Comparison of ENCODE assay signal across 8 cellular contexts in genomic region chr1:19704247-19705113, GRCh38. TPM values are rescaled to one million over a fixed set of nuclear protein-coding genes. Genes with fewer than 3 reads are reported as not detected.
DNase-seq lines count a peak whose midpoint lies in the region; ATAC-seq and TF ChIP-seq lines count a peak whose summit lies in the region.

No MANE protein-coding gene starts in this region.

- H3K27me3 Mint-ChIP-seq in activated T-helper 2 cell treated with anti-CD3 and anti-CD28 coated beads, Interferon-gamma antibody, Interleukin-2, Interleukin-4, amounts not matched to agents 10 μg/mL and 5 μg/mL and 100 μg/mL, durations not matched to agents 14 hours and 24 hours and 36 hours (ENCODE audit: low read depth), result no peaks in the 10 kb centered on the region

- TF ChIP-seq RAD21 in HCT116 (IDR thresholded peaks at IDR 0.05; ENCODE audit: low read depth), result peak; percentile 61

- intact Hi-C loops in HCT116 (cut with micrococcal nuclease), result loop anchor here (5.0 kb wide), 1 partner anchor 42 kb away; the partner anchor contains the start of gene HTR6
- intact Hi-C loops in PC-3 (cut with micrococcal nuclease), result loop anchor here (1.0 kb wide), 1 partner anchor 43 kb away; no protein-coding TSS in a partner anchor
- intact Hi-C loops in activated T-helper 2 cell treated with anti-CD3 and anti-CD28 coated beads, Interferon-gamma antibody, Interleukin-2, Interleukin-4, amounts not matched to agents 10 μg/mL and 5 μg/mL and 100 μg/mL, durations not matched to agents 14 hours and 24 hours and 36 hours (cut with micrococcal nuclease), result loop anchor here (1.0 kb wide), 1 partner anchor 44 kb away; no protein-coding TSS in a partner anchor

- RAD21 ChIA-PET in HCT116 (lab: Charles Lee; ENCODE audit: low non-redundant PET in 1 of 2, low total read pairs in 2 of 2, uncharacterized antibody in 2 of 2, unreplicated experiment in 2 of 2), result interaction anchor here (0.8 to 1.7 kb wide), 2 partner anchors 42 kb away, joined by 3 to 8 read pairs; no protein-coding TSS in a partner anchor

- H4K20me1 ChIP-seq in HCT116 (ENCODE audit: insufficient read depth) (no peaks in the 10 kb centered on the region), PC-3 (ENCODE audit: low read length) (no peaks in the 10 kb centered on the region)

- H4K8ac ChIP-seq in neuronal stem cell (ENCODE audit: low read depth, low read length), result no peak overlapping the region

- H3K4me2 ChIP-seq in HCT116 (ENCODE audit: low read length) (no peak overlapping the region), PC-3 (ENCODE audit: low read length) (no peak overlapping the region), neuronal stem cell (ENCODE audit: insufficient read depth, low read length, poor library complexity, severe bottlenecking) (no peak overlapping the region)

- no peak overlapping the region for H3K4me3 ChIP-seq in HCT116 (replicated peaks in 1 of 2; ENCODE audit: low read depth in 1 of 2, low read length in 2 of 2)
- H3K4me3 ChIP-seq in PC-3 (ENCODE audit: low read length), result no peak overlapping the region
- H3K4me3 ChIP-seq in foreskin fibroblast (ENCODE audit: low read depth in 1 of 2, low read length in 2 of 2), result no peak overlapping the region
- peak overlapping the region in 1 of 2 donors; percentile 54 for H3K4me3 ChIP-seq in neuronal stem cell (ENCODE audit: low read length in 2 of 2)
- H3K4me3 ChIP-seq in thoracic aorta, result no peak overlapping the region

- H2BK12ac ChIP-seq in neuronal stem cell (ENCODE audit: low read length), result no peak overlapping the region

- POLR2A ChIA-PET in HCT116 (lab: Charles Lee) (no interaction called here), PC-3 (lab: Charles Lee; ENCODE audit: unreplicated experiment) (interaction anchor here (0.8 kb wide), 1 partner anchor 53 kb away, joined by 3 read pairs; no protein-coding TSS in a partner anchor)

- H2AFZ ChIP-seq in HCT116 (ENCODE audit: low read depth, low read length, poor library complexity, severe bottlenecking) (no peak overlapping the region), PC-3 (ENCODE audit: low read length) (peak overlapping the region; percentile 4; the same call in 1 of the 2 replicates), neuronal stem cell (ENCODE audit: low read length) (peak overlapping the region; percentile 59)

- no peak overlapping the region for H2BK15ac ChIP-seq in neuronal stem cell (ENCODE audit: low read length)

- no peak overlapping the region for H3K23ac ChIP-seq in neuronal stem cell (ENCODE audit: low read depth, low read length, poor library complexity)

- no peak overlapping the region for H3K27ac Mint-ChIP-seq in activated T-helper 2 cell treated with anti-CD3 and anti-CD28 coated beads, Interferon-gamma antibody, Interleukin-2, Interleukin-4, amounts not matched to agents 10 μg/mL and 5 μg/mL and 100 μg/mL, durations not matched to agents 14 hours and 24 hours and 36 hours

- H3K4me1 ChIP-seq in HCT116 (ENCODE audit: control insufficient read depth in 1 of 2, insufficient read depth in 2 of 2, low read length in 2 of 2) (peaks cover 0 to 3% of the 10 kb centered on the region in 2 experiments; a peak in 1 of 4 replicates), PC-3 (ENCODE audit: insufficient read depth, low read length) (no peaks in the 10 kb centered on the region), neuronal stem cell (ENCODE audit: control insufficient read depth in 2 of 2, insufficient read depth in 1 of 2, low read depth in 1 of 2, low read length in 2 of 2) (peaks cover 2 to 7% of the 10 kb centered on the region in 2 donors), thoracic aorta (ENCODE audit: control insufficient read depth in 1 of 2, low read depth in 2 of 2) (peaks cover 3 to 10% of the 10 kb centered on the region in 2 donors)

- CTCF ChIA-PET in HCT116 (lab: Charles Lee), result interaction anchor here (0.9 to 6.5 kb wide), 5 partner anchors 9 to 43 kb away, joined by 3 to 70 read pairs (median 7); no protein-coding TSS in a partner anchor
- CTCF ChIA-PET in PC-3 (lab: Charles Lee), result interaction anchor here (0.5 to 2.4 kb wide), 6 partner anchors 11 to 189 kb away, joined by 3 to 34 read pairs (median 4); no protein-coding TSS in a partner anchor

- H3F3A ChIP-seq in PC-3 (ENCODE audit: low read length, unreplicated experiment), result no peaks in the 10 kb centered on the region

- no peaks in the 10 kb centered on the region for H3K36me3 Mint-ChIP-seq in activated T-helper 2 cell treated with anti-CD3 and anti-CD28 coated beads, Interferon-gamma antibody, Interleukin-2, Interleukin-4, amounts not matched to agents 10 μg/mL and 5 μg/mL and 100 μg/mL, durations not matched to agents 14 hours and 24 hours and 36 hours (ENCODE audit: low read depth)

- no peaks in the 10 kb centered on the region for H3K4me1 Mint-ChIP-seq in activated T-helper 2 cell treated with anti-CD3 and anti-CD28 coated beads, Interferon-gamma antibody, Interleukin-2, Interleukin-4, amounts not matched to agents 10 μg/mL and 5 μg/mL and 100 μg/mL, durations not matched to agents 14 hours and 24 hours and 36 hours (ENCODE audit: low read depth)

- H3K36me3 ChIP-seq in HCT116 (ENCODE audit: control insufficient read depth in 1 of 2, insufficient read depth in 2 of 2, low read length in 2 of 2) (no peaks in the 10 kb centered on the region), PC-3 (ENCODE audit: low read depth, low read length) (no peaks in the 10 kb centered on the region), neuronal stem cell (replicated peaks in 1 of 2; ENCODE audit: control insufficient read depth in 2 of 2, insufficient read depth in 2 of 2, low read length in 2 of 2) (no peaks in the 10 kb centered on the region), thoracic aorta (peaks cover 13% of the 10 kb centered on the region)

- no peak overlapping the region for H2BK5ac ChIP-seq in neuronal stem cell (ENCODE audit: low read length)

- WGBS in neuronal stem cell (ENCODE audit: extremely low coverage in 2 of 2, insufficient read length in 2 of 2, insufficient replicate concordance in 1 of 2), 2 donors, result no CpG with 5 or more reads among the region's 19 CpGs

- no peaks in the 10 kb centered on the region for H3K9me3 ChIP-seq in HCT116 (ENCODE audit: control insufficient read depth in 1 of 2, insufficient read depth in 1 of 2, low read depth in 1 of 2, low read length in 2 of 2)
- no peaks in the 10 kb centered on the region for H3K9me3 ChIP-seq in PC-3 (ENCODE audit: low read length)
- H3K9me3 ChIP-seq in neuronal stem cell (replicated peaks in 1 of 2; ENCODE audit: control insufficient read depth in 2 of 2, insufficient read depth in 1 of 2, low read depth in 1 of 2, low read length in 2 of 2), result no peaks in the 10 kb centered on the region
- no peaks in the 10 kb centered on the region for H3K9me3 ChIP-seq in thoracic aorta

- no peaks in the 10 kb centered on the region for H3K79me1 ChIP-seq in neuronal stem cell (ENCODE audit: low read depth, low read length)

- DNase-seq in CMK (ENCODE audit: low read depth), result peak; percentile 48
- DNase-seq in HCT116 (ENCODE audit: low read depth, low spot score), result peak; percentile 28
- peak; percentile 77 for DNase-seq in PC-3
- DNase-seq in activated T-helper 2 cell treated with anti-CD3 and anti-CD28 coated beads, Interferon-gamma antibody, Interleukin-2, Interleukin-4, amounts not matched to agents 10 μg/mL and 5 μg/mL and 100 μg/mL, durations not matched to agents 14 hours and 24 hours and 36 hours (ENCODE audit: low spot score), result peak; percentile 25
- peak; percentile 70 to 92 for DNase-seq in foreskin fibroblast
- DNase-seq in neuronal stem cell (ENCODE audit: low spot score), result peak; percentile 57
- DNase-seq in thoracic aorta (ENCODE audit: low spot score), result peak; percentile 10

- no peak overlapping the region for H2BK120ac ChIP-seq in neuronal stem cell (ENCODE audit: low read depth, low read length)

- TF ChIP-seq POLR2A in HCT116 (IDR thresholded peaks at IDR 0.05; ENCODE audit: borderline replicate concordance, extremely low read depth, insufficient read depth, insufficient read length), result no peak

- H3K27me3 ChIP-seq in HCT116 (ENCODE audit: insufficient read depth, low read length), result no peaks in the 10 kb centered on the region
- H3K27me3 ChIP-seq in PC-3 (ENCODE audit: low read length), result no peaks in the 10 kb centered on the region
- peaks cover 0 to 46% (median 0%) of the 10 kb centered on the region in 3 experiments for H3K27me3 ChIP-seq in neuronal stem cell (ENCODE audit: control insufficient read depth in 3 of 3, insufficient read depth in 3 of 3, low read depth in 1 of 3, low read length in 3 of 3)
- H3K27me3 ChIP-seq in thoracic aorta (replicated peaks; ENCODE audit: insufficient read depth), result no peaks in the 10 kb centered on the region

- no peak overlapping the region for H3K4ac ChIP-seq in neuronal stem cell (ENCODE audit: low read length)

- H4K91ac ChIP-seq in neuronal stem cell (ENCODE audit: low read depth, low read length, poor library complexity), result no peak overlapping the region

- no peak overlapping the region for H2AK5ac ChIP-seq in neuronal stem cell (ENCODE audit: low read depth, low read length)

- H3K9ac ChIP-seq in HCT116 (ENCODE audit: low read length), result no peak overlapping the region
- H3K9ac ChIP-seq in PC-3 (ENCODE audit: low read length), result no peak overlapping the region
- H3K9ac ChIP-seq in neuronal stem cell (ENCODE audit: low read depth, low read length, poor library complexity), result no peak overlapping the region

- H3K9me3 Mint-ChIP-seq in activated T-helper 2 cell treated with anti-CD3 and anti-CD28 coated beads, Interferon-gamma antibody, Interleukin-2, Interleukin-4, amounts not matched to agents 10 μg/mL and 5 μg/mL and 100 μg/mL, durations not matched to agents 14 hours and 24 hours and 36 hours, result no peaks in the 10 kb centered on the region

- ATAC-seq in HCT116 (peak; percentile 98), PC-3 (peak; percentile 99), thoracic aorta (ENCODE audit: insufficient number of reproducible peaks, low FRiP score, low read depth) (peak; percentile 55), HG02759 (IDR thresholded peaks at IDR 0.05; ENCODE audit: unreplicated experiment) (no peak)

- H3K9me2 ChIP-seq in HCT116 (ENCODE audit: insufficient read depth) (no peaks in the 10 kb centered on the region), PC-3 (replicated peaks; ENCODE audit: low read length) (no peaks in the 10 kb centered on the region)

- TF ChIP-seq CTCF in HCT116 (IDR thresholded peaks at IDR 0.05 in 2 of 3, conservative IDR thresholded peaks at IDR 0.05 in 1 of 3; ENCODE audit: borderline replicate concordance in 1 of 3, insufficient read depth in 1 of 3, low read depth in 2 of 3, low read length in 2 of 3), result peak; percentile 67 to 93 (median 91)
- TF ChIP-seq CTCF in PC-3 (conservative IDR thresholded peaks at IDR 0.05; ENCODE audit: low read depth, low read length), result peak; percentile 88
- peak; percentile 96 for TF ChIP-seq CTCF in foreskin fibroblast (IDR thresholded peaks at IDR 0.05; ENCODE audit: low read depth, low read length)
- peak; percentile 94 for TF ChIP-seq CTCF in thoracic aorta (IDR thresholded peaks at IDR 0.05)

- no peak overlapping the region for H3K4me3 Mint-ChIP-seq in activated T-helper 2 cell treated with anti-CD3 and anti-CD28 coated beads, Interferon-gamma antibody, Interleukin-2, Interleukin-4, amounts not matched to agents 10 μg/mL and 5 μg/mL and 100 μg/mL, durations not matched to agents 14 hours and 24 hours and 36 hours (ENCODE audit: low read depth)

- BruUV-seq in HCT116 (replicated peaks; lab: Mats Ljungman, UMichigan), result no TSS peak
- BruUV-seq in PC-3 (replicated peaks; lab: Mats Ljungman, UMichigan), result no TSS peak

- no peak overlapping the region for H3K14ac ChIP-seq in neuronal stem cell (ENCODE audit: low read length)

- H3K79me2 ChIP-seq in HCT116 (ENCODE audit: insufficient read depth, low read length) (no peaks in the 10 kb centered on the region), PC-3 (ENCODE audit: low read length) (no peaks in the 10 kb centered on the region)

- no peak overlapping the region for H3K27ac ChIP-seq in HCT116 (ENCODE audit: low read depth, low read length)
- H3K27ac ChIP-seq in PC-3 (ENCODE audit: low read length), result no peak overlapping the region
- H3K27ac ChIP-seq in neuronal stem cell (replicated peaks; ENCODE audit: low read length), result no peak overlapping the region
- H3K27ac ChIP-seq in thoracic aorta, result no peak overlapping the region

- H3K18ac ChIP-seq in neuronal stem cell (ENCODE audit: low read length), result no peak overlapping the region

RNA-seq across cellular contexts. Expression of gene HTR6, which starts 39.8 kb away (rescaled TPM):
- total RNA-seq in HCT116 (2021; ENCODE audit: unreplicated experiment) (0.57 TPM), PC-3 (2014; rRNA removed) (not detected in 2 replicates), thoracic aorta (under 1 TPM in 1 of 2 donors, not detected in 1; 0.41 TPM)
- polyA plus RNA-seq in HCT116 (2012), result 0.60 and 0.72 TPM in 2 replicates
- total RNA-seq in activated T-helper 2 cell treated with anti-CD3 and anti-CD28 coated beads, Interferon-gamma antibody, Interleukin-2, Interleukin-4, amounts not matched to agents 10 μg/mL and 5 μg/mL and 100 μg/mL, durations not matched to agents 14 hours and 24 hours and 36 hours, result not detected in 2 replicates
- polyA plus RNA-seq in neuronal stem cell (2013, experiment 1 of 2), result 0.26 TPM
- polyA plus RNA-seq in neuronal stem cell (2013, experiment 2 of 2), result 0.18 TPM

Comparison
In these comparisons a context has a peak if more than half of its experiments do, and no peak if none do; other contexts are left out.
1. DNase-seq: peak in every context shown above with its lines; median percentile 81 in foreskin fibroblast; 77 in PC-3; 57 in neuronal stem cell; 48 in CMK; 28 in HCT116; 25 in activated T-helper 2 cell treated with anti-CD3 and anti-CD28 coated beads, Interferon-gamma antibody, Interleukin-2, Interleukin-4, amounts not matched to agents 10 μg/mL and 5 μg/mL and 100 μg/mL, durations not matched to agents 14 hours and 24 hours and 36 hours; 10 in thoracic aorta.